In the genomic region with DNA sequence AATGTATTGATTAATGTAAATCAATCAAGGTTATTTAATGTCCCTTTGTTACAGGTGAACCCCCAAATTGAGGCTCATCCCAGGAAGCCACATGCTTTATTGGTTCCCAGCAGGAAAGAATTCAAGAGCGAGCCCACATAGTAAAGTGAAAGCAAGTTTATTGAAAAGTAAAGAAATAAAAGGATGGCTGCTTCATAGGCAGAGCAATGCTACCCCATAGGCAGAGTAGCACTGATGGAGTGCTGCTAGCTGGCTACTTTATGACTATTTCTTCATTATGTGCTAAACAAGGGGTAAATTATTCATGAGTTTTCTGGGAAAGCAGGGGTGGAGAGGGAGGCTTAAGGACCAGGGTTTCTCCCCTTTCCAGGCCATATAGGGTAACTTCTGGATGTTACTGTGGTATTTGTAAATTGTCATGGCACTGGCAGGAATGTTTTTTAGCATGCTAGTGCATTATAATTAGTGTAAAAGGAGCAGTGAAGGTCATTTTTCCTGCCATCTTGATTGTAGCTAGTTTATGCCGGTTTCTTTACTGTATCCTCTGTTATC, we compare ENCODE assay signal across 1 cellular context.
TF ChIP-seq lines count a peak whose summit lies in the region.

No MANE protein-coding gene starts in this region.

TF ChIP-seq in WTC11, 78 proteins besides CTCF, POLR2A, EP300 and RAD21 (continued from another document):
- no peak for TF ChIP-seq ZBTB21 (CRISPR knock-in tag; IDR thresholded peaks at IDR 0.05; ENCODE audit: borderline replicate concordance)
- TF ChIP-seq, protein P1, sequence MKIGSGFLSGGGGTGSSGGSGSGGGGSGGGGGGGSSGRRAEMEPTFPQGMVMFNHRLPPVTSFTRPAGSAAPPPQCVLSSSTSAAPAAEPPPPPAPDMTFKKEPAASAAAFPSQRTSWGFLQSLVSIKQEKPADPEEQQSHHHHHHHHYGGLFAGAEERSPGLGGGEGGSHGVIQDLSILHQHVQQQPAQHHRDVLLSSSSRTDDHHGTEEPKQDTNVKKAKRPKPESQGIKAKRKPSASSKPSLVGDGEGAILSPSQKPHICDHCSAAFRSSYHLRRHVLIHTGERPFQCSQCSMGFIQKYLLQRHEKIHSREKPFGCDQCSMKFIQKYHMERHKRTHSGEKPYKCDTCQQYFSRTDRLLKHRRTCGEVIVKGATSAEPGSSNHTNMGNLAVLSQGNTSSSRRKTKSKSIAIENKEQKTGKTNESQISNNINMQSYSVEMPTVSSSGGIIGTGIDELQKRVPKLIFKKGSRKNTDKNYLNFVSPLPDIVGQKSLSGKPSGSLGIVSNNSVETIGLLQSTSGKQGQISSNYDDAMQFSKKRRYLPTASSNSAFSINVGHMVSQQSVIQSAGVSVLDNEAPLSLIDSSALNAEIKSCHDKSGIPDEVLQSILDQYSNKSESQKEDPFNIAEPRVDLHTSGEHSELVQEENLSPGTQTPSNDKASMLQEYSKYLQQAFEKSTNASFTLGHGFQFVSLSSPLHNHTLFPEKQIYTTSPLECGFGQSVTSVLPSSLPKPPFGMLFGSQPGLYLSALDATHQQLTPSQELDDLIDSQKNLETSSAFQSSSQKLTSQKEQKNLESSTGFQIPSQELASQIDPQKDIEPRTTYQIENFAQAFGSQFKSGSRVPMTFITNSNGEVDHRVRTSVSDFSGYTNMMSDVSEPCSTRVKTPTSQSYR (CRISPR knock-in tag; IDR thresholded peaks at IDR 0.05): no peak
- TF ChIP-seq PRRX2 (CRISPR knock-in tag; IDR thresholded peaks at IDR 0.05): no peak
- TF ChIP-seq ETV6 (CRISPR knock-in tag; IDR thresholded peaks at IDR 0.05): no peak
- no peak for TF ChIP-seq HMGA2 (CRISPR knock-in tag; IDR thresholded peaks at IDR 0.05)
- TF ChIP-seq, protein P2, sequence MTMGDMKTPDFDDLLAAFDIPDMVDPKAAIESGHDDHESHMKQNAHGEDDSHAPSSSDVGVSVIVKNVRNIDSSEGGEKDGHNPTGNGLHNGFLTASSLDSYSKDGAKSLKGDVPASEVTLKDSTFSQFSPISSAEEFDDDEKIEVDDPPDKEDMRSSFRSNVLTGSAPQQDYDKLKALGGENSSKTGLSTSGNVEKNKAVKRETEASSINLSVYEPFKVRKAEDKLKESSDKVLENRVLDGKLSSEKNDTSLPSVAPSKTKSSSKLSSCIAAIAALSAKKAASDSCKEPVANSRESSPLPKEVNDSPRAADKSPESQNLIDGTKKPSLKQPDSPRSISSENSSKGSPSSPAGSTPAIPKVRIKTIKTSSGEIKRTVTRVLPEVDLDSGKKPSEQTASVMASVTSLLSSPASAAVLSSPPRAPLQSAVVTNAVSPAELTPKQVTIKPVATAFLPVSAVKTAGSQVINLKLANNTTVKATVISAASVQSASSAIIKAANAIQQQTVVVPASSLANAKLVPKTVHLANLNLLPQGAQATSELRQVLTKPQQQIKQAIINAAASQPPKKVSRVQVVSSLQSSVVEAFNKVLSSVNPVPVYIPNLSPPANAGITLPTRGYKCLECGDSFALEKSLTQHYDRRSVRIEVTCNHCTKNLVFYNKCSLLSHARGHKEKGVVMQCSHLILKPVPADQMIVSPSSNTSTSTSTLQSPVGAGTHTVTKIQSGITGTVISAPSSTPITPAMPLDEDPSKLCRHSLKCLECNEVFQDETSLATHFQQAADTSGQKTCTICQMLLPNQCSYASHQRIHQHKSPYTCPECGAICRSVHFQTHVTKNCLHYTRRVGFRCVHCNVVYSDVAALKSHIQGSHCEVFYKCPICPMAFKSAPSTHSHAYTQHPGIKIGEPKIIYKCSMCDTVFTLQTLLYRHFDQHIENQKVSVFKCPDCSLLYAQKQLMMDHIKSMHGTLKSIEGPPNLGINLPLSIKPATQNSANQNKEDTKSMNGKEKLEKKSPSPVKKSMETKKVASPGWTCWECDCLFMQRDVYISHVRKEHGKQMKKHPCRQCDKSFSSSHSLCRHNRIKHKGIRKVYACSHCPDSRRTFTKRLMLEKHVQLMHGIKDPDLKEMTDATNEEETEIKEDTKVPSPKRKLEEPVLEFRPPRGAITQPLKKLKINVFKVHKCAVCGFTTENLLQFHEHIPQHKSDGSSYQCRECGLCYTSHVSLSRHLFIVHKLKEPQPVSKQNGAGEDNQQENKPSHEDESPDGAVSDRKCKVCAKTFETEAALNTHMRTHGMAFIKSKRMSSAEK (CRISPR knock-in tag; IDR thresholded peaks at IDR 0.05; ENCODE audit: borderline replicate concordance): no peak
- no peak for TF ChIP-seq NFE2L1 (CRISPR knock-in tag; IDR thresholded peaks at IDR 0.05)
- TF ChIP-seq, protein P3, sequence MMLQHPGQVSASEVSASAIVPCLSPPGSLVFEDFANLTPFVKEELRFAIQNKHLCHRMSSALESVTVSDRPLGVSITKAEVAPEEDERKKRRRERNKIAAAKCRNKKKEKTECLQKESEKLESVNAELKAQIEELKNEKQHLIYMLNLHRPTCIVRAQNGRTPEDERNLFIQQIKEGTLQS (CRISPR knock-in tag; conservative IDR thresholded peaks at IDR 0.05): no peak
